Comparison of ENCODE assay signal across 9 cellular contexts in genomic region chr3:32733631-32734229, GRCh38. TPM values are rescaled to one million over a fixed set of nuclear protein-coding genes. Genes with fewer than 3 reads are reported as not detected.
DNase-seq lines count a peak whose midpoint lies in the region; FAIRE-seq and TF ChIP-seq lines count a peak whose summit lies in the region.
"Had no signal": no experiment of that assay in that cellular context is flagged by ENCODE, and none has a peak within 500 bp of the region (broad histone marks: within the 10 kb centered on the region; RNA-seq: fewer than 3 reads in every experiment).

No MANE protein-coding gene starts in this region.

- H3K4me1 Mint-ChIP-seq in activated CD4-positive, alpha-beta memory T cell treated with anti-CD3 and anti-CD28 coated beads for 36 hours (ENCODE audit: low read depth), result no peaks in the 10 kb centered on the region

- peaks cover 17% of the 10 kb centered on the region for H3K36me3 Mint-ChIP-seq in activated CD4-positive, alpha-beta memory T cell treated with anti-CD3 and anti-CD28 coated beads for 36 hours

- POLR2A ChIA-PET in activated CD4-positive, alpha-beta memory T cell treated with anti-CD3 and anti-CD28 coated beads for 36 hours (lab: Charles Lee), result no interaction called here

- FAIRE-seq in A204.1 (lab: Jason Lieb, UNC), result peak; percentile 97
- FAIRE-seq in GM12891 (lab: Jason Lieb, UNC), result peak; percentile 47
- FAIRE-seq in bronchial epithelial cell (lab: Jason Lieb, UNC), result no peak

- no peaks in the 10 kb centered on the region for H3K9me3 Mint-ChIP-seq in activated CD4-positive, alpha-beta memory T cell treated with anti-CD3 and anti-CD28 coated beads for 36 hours
- H3K9me3 Mint-ChIP-seq: stimulated activated naive CD8-positive, alpha-beta T cell treated with anti-CD3 and anti-CD28 coated beads, Interleukin-15, Interleukin-2, amounts not matched to agents 100 ng/mL and 50 ng/mL, for 24 hours had no signal

- TF ChIP-seq POLR2A in GM12891 (IDR thresholded peaks at IDR 0.05; ENCODE audit: low read depth, low read length), result no peak

- peak; percentile 33 for TF ChIP-seq CTCF in bronchial epithelial cell (IDR thresholded peaks at IDR 0.05; ENCODE audit: insufficient read depth, low read length, severe bottlenecking)

- no peak overlapping the region for H3K4me3 Mint-ChIP-seq in activated CD4-positive, alpha-beta memory T cell treated with anti-CD3 and anti-CD28 coated beads for 36 hours
- H3K4me3 Mint-ChIP-seq: stimulated activated naive CD8-positive, alpha-beta T cell treated with anti-CD3 and anti-CD28 coated beads, Interleukin-15, Interleukin-2, amounts not matched to agents 100 ng/mL and 50 ng/mL, for 24 hours had no signal

- H3K36me3 ChIP-seq in bronchial epithelial cell (ENCODE audit: control insufficient read depth, insufficient read depth, low read length), result peaks cover 3% of the 10 kb centered on the region

- no peaks in the 10 kb centered on the region for H3K27me3 ChIP-seq in bronchial epithelial cell (ENCODE audit: control insufficient read depth, insufficient read depth, low read length)

- DNase-seq in GM12891 (ENCODE audit: insufficient read length, low spot score) (no peak), NCI-H526 (lab: John Stamatoyannopoulos, UW) (peak; percentile 46 to 58), bronchial epithelial cell (ENCODE audit: low read depth) (peak; percentile 54), medulla oblongata (ENCODE audit: extremely low spot score) (peak; percentile 38), islet precursor cell (no peak)
- DNase-seq in activated CD4-positive, alpha-beta memory T cell treated with anti-CD3 and anti-CD28 coated beads for 36 hours, result no peak
- no peak for DNase-seq in effector CD8-positive, alpha-beta T cell (lab: John Stamatoyannopoulos, UW)

- no peaks in the 10 kb centered on the region for H3K27me3 Mint-ChIP-seq in activated CD4-positive, alpha-beta memory T cell treated with anti-CD3 and anti-CD28 coated beads for 36 hours
- H3K27me3 Mint-ChIP-seq: stimulated activated naive CD8-positive, alpha-beta T cell treated with anti-CD3 and anti-CD28 coated beads, Interleukin-15, Interleukin-2, amounts not matched to agents 100 ng/mL and 50 ng/mL, for 24 hours had no signal

- CTCF ChIA-PET in activated CD4-positive, alpha-beta memory T cell treated with anti-CD3 and anti-CD28 coated beads for 36 hours (lab: Charles Lee), result interaction anchor here (0.7 to 1.1 kb wide), 6 partner anchors 19 to 208 kb away, joined by 3 to 6 read pairs (median 4); no protein-coding TSS in a partner anchor

- intact Hi-C loops in activated CD4-positive, alpha-beta memory T cell treated with anti-CD3 and anti-CD28 coated beads for 36 hours (cut with micrococcal nuclease), result loop anchor here (1.0 to 10.0 kb wide), 2 partner anchors 171 to 201 kb away; no protein-coding TSS in a partner anchor

- no peak overlapping the region for H3K27ac Mint-ChIP-seq in activated CD4-positive, alpha-beta memory T cell treated with anti-CD3 and anti-CD28 coated beads for 36 hours
- H3K27ac Mint-ChIP-seq: stimulated activated naive CD8-positive, alpha-beta T cell treated with anti-CD3 and anti-CD28 coated beads, Interleukin-15, Interleukin-2, amounts not matched to agents 100 ng/mL and 50 ng/mL, for 24 hours had no signal

- no peak overlapping the region for H3K4me3 ChIP-seq in bronchial epithelial cell (ENCODE audit: low read depth, low read length)

TF ChIP-seq in GM12891, 5 proteins besides CTCF, POLR2A, EP300 and RAD21:
- no peak for TF ChIP-seq SPI1 (IDR thresholded peaks at IDR 0.05; ENCODE audit: low read depth, low read length)
- TF ChIP-seq TAF1 (IDR thresholded peaks at IDR 0.05; ENCODE audit: low read depth, low read length), result no peak
- no peak for TF ChIP-seq POLR2AphosphoS5 (IDR thresholded peaks at IDR 0.05; ENCODE audit: low read depth, low read length)
TF ChIP-seq in GM12891: peak in this region for 0.

RNA-seq across cellular contexts. Expression of gene CNOT10, which starts 48.7 kb away (rescaled TPM):
- polyA plus RNA-seq in GM12891 (2012; ENCODE audit: low read depth, missing spikeins), result 28.9 TPM
- 20.4 and 22.4 TPM in 2 replicates for total RNA-seq in bronchial epithelial cell
- 10 to 100 TPM; 52.4 to 54.7 TPM for total RNA-seq in activated CD4-positive, alpha-beta memory T cell treated with anti-CD3 and anti-CD28 coated beads for 36 hours

Comparison
In these comparisons a context has a peak if more than half of its experiments do, and no peak if none do; other contexts are left out.
1. DNase-seq: peak in NCI-H526 (2 of 2), bronchial epithelial cell (single experiment) and medulla oblongata (single experiment); none in GM12891 (single experiment), activated CD4-positive, alpha-beta memory T cell treated with anti-CD3 and anti-CD28 coated beads for 36 hours (single experiment), effector CD8-positive, alpha-beta T cell (single experiment) and islet precursor cell (single experiment).